In genomic region chr12:96250119-96250685, GRCh38 we compare ENCODE assay signal across 14 cellular contexts. TPM values are rescaled to one million over a fixed set of nuclear protein-coding genes. Genes with fewer than 3 reads are reported as not detected.
A peak's percentile ranks its signal among the peaks of the same experiment; 100 is the strongest.
DNase-seq lines count a peak whose midpoint lies in the region; ATAC-seq and TF ChIP-seq lines count a peak whose summit lies in the region.
"Had no signal": no experiment of that assay in that cellular context is flagged by ENCODE, and none has a peak within 500 bp of the region (broad histone marks: within the 10 kb centered on the region; RNA-seq: fewer than 3 reads in every experiment).

No MANE protein-coding gene starts in this region.

- H3K4me1 Mint-ChIP-seq in activated naive CD8-positive, alpha-beta T cell treated with anti-CD3 and anti-CD28 coated beads, Interleukin-2, amount 50 U/mL, for 24 hours: peaks cover 17% of the 10 kb centered on the region
- H3K4me1 Mint-ChIP-seq in natural killer cell: peaks cover 44 to 55% of the 10 kb centered on the region in 2 donors

- no peaks in the 10 kb centered on the region for H3K9me3 Mint-ChIP-seq in activated naive CD8-positive, alpha-beta T cell treated with anti-CD3 and anti-CD28 coated beads, Interleukin-2, amount 50 U/mL, for 24 hours
- H3K9me3 Mint-ChIP-seq in natural killer cell: no peaks in the 10 kb centered on the region
- H3K9me3 Mint-ChIP-seq: activated B cell treated with CpG ODN at 0.5 μM for 24 hours had no signal

- no peak for TF ChIP-seq POLR2A in uterus (IDR thresholded peaks at IDR 0.05)

- intact Hi-C loops in heart right ventricle (cut with DNase I): no loop called here
- intact Hi-C loops in left cardiac atrium (cut with DNase I): no loop called here
- intact Hi-C loops in natural killer cell (cut with micrococcal nuclease): no loop called here
- intact Hi-C loops in uterus (cut with DNase I; ENCODE audit: low total_unique reads): no loop called here

- peak in 1 of 8 donors; percentile 36 for ATAC-seq in heart right ventricle
- ATAC-seq in left cardiac atrium: no peak
- no peak for ATAC-seq in activated naive CD8-positive, alpha-beta T cell treated with anti-CD3 and anti-CD28 coated beads, Interleukin-2, amount 50 U/mL, for 24 hours
- no peak for ATAC-seq in natural killer cell
- ATAC-seq in HG03159 (IDR thresholded peaks at IDR 0.05; ENCODE audit: unreplicated experiment): no peak
- ATAC-seq in HG02973 (IDR thresholded peaks at IDR 0.05; ENCODE audit: unreplicated experiment): no peak

- H3K27me3 Mint-ChIP-seq in activated naive CD8-positive, alpha-beta T cell treated with anti-CD3 and anti-CD28 coated beads, Interleukin-2, amount 50 U/mL, for 24 hours: no peaks in the 10 kb centered on the region
- H3K27me3 Mint-ChIP-seq in natural killer cell (ENCODE audit: low read depth in 2 of 2): no peaks in the 10 kb centered on the region
- H3K27me3 Mint-ChIP-seq: activated B cell treated with CpG ODN at 0.5 μM for 24 hours had no signal

- H3K36me3 ChIP-seq in heart right ventricle (peaks cover 0 to 81% (median 19%) of the 10 kb centered on the region in 9 donors), uterus (no peaks in the 10 kb centered on the region)
- H3K36me3 ChIP-seq: HAP-1 had no signal

- TF ChIP-seq CTCF in heart right ventricle (IDR thresholded peaks at IDR 0.05) (no peak), natural killer cell (IDR thresholded peaks at IDR 0.05) (no peak), uterus (IDR thresholded peaks at IDR 0.05) (no peak)

- DNase-seq in heart right ventricle (no peak), left cardiac atrium (no peak), natural killer cell (no peak), uterus (no peak), NCI-H748 (lab: John Stamatoyannopoulos, UW; ENCODE audit: unreplicated experiment) (no peak)
- no peak for DNase-seq in activated naive CD8-positive, alpha-beta T cell treated with anti-CD3 and anti-CD28 coated beads, Interleukin-2, amount 50 U/mL, for 24 hours
- DNase-seq: activated B cell treated with CpG ODN at 0.5 μM for 24 hours; NCI-H1048; NCI-H82; right lobe of liver; stimulated activated CD4-positive, alpha-beta T cell treated with anti-CD3 and anti-CD28 coated beads, Interleukin-4, amount 100 ng/mL, for 4 hours had no signal

- peak overlapping the region; percentile 6 for H3K27ac Mint-ChIP-seq in activated naive CD8-positive, alpha-beta T cell treated with anti-CD3 and anti-CD28 coated beads, Interleukin-2, amount 50 U/mL, for 24 hours
- peak overlapping the region; percentile 74 to 83 for H3K27ac Mint-ChIP-seq in natural killer cell

- H3K27me3 ChIP-seq in heart right ventricle (no peaks in the 10 kb centered on the region), uterus (no peaks in the 10 kb centered on the region)
- H3K27me3 ChIP-seq: right lobe of liver had no signal

- WGBS in heart right ventricle, 2 donors: 77 to 84% methylated on average over 7 of the region's 7 CpGs

- H3K9me3 ChIP-seq in heart right ventricle (no peaks in the 10 kb centered on the region), uterus (no peaks in the 10 kb centered on the region)
- H3K9me3 ChIP-seq: HAP-1, right lobe of liver had no signal

- no peak overlapping the region for H3K4me3 Mint-ChIP-seq in activated naive CD8-positive, alpha-beta T cell treated with anti-CD3 and anti-CD28 coated beads, Interleukin-2, amount 50 U/mL, for 24 hours
- H3K4me3 Mint-ChIP-seq in natural killer cell: no peak overlapping the region
- H3K4me3 Mint-ChIP-seq: activated B cell treated with CpG ODN at 0.5 μM for 24 hours had no signal

- H3K4me1 ChIP-seq in heart right ventricle (peaks cover 17 to 72% (median 38%) of the 10 kb centered on the region in 9 donors), uterus (peaks cover 0 to 12% of the 10 kb centered on the region in 2 donors)
- H3K4me1 ChIP-seq: HAP-1 had no signal

- H3K36me3 Mint-ChIP-seq in activated naive CD8-positive, alpha-beta T cell treated with anti-CD3 and anti-CD28 coated beads, Interleukin-2, amount 50 U/mL, for 24 hours (ENCODE audit: low read depth): peaks cover 47% of the 10 kb centered on the region
- H3K36me3 Mint-ChIP-seq in natural killer cell: peaks cover 6% of the 10 kb centered on the region

- H3K4me3 ChIP-seq in heart right ventricle (no peak overlapping the region), uterus (no peak overlapping the region)
- H3K4me3 ChIP-seq: HAP-1, right lobe of liver had no signal

- H3K27ac ChIP-seq in heart right ventricle (peak overlapping the region in 7 of 10 donors; percentile 44 to 79 (median 66)), uterus (peak overlapping the region; percentile 75 to 83)
- H3K27ac ChIP-seq: right lobe of liver had no signal

RNA-seq across cellular contexts. Expression of gene ELK3, which starts 56.0 kb away (rescaled TPM):
- total RNA-seq in heart right ventricle: 10 to 100 TPM; 11.7 to 33.0 (median 22.3) TPM
- 10 to 100 TPM in 1 of 2 donors, 1 to 10 TPM in 1; 6.6 to 14.8 TPM for polyA plus RNA-seq in heart right ventricle
- total RNA-seq in left cardiac atrium: 10 to 100 TPM; 18.4 to 28.7 TPM
- total RNA-seq in natural killer cell: 10 to 100 TPM; 17.8 to 28.8 (median 20.9) TPM
- 10 to 100 TPM; 36.8 to 81.1 (median 44.9) TPM for total RNA-seq in uterus
